ENCODE assay signal across 11 cellular contexts in the genomic region with DNA sequence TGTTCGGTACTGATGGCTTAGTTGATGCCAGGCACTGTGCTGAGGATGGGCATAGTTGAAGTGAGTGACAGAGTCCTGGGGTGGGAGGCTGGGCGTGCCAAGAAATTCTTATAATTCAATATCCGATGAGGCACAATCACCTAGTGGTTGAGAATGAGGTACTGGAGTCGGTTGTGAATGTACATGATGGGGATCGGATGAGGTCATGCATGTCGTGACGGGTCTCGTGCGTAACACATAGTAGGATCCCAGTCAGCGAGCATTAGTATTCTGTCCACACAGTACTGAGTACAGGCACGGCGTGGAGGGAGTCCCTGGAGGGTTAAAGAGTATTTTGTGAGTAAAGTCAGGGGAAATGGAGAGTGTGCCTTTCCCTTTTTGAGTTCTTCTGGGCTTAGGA. TPM values are rescaled to one million over a fixed set of nuclear protein-coding genes. Genes with fewer than 3 reads are reported as not detected.
A peak's percentile ranks its signal among the peaks of the same experiment; 100 is the strongest.
DNase-seq lines count a peak whose midpoint lies in the region; FAIRE-seq and TF ChIP-seq lines count a peak whose summit lies in the region.
"Had no signal": no experiment of that assay in that cellular context is flagged by ENCODE, and none has a peak within 500 bp of the region (broad histone marks: within the 10 kb centered on the region; RNA-seq: fewer than 3 reads in every experiment).

No MANE protein-coding gene starts in this region.

- no peak overlapping the region for H3K23ac ChIP-seq in neuronal stem cell (ENCODE audit: low read depth, low read length, poor library complexity)

- peaks cover 30% of the 10 kb centered on the region for H3K36me3 Mint-ChIP-seq in activated naive CD4-positive, alpha-beta T cell treated with anti-CD3 and anti-CD28 coated beads, Interleukin-2, amount 50 U/mL, for 24 hours
- peaks cover 83% of the 10 kb centered on the region for H3K36me3 Mint-ChIP-seq in activated T-helper 2 cell treated with anti-CD3 and anti-CD28 coated beads, Interferon-gamma antibody, Interleukin-2, Interleukin-4, amounts not matched to agents 10 μg/mL and 5 μg/mL and 100 μg/mL, durations not matched to agents 14 hours and 24 hours and 36 hours (ENCODE audit: low read depth)

- peak; percentile 73 for FAIRE-seq in keratinocyte (lab: Jason Lieb, UNC)

- H3K27ac Mint-ChIP-seq in activated naive CD4-positive, alpha-beta T cell treated with anti-CD3 and anti-CD28 coated beads, Interleukin-2, amount 50 U/mL, for 24 hours: peak overlapping the region; percentile 75
- H3K27ac Mint-ChIP-seq in activated T-helper 2 cell treated with anti-CD3 and anti-CD28 coated beads, Interferon-gamma antibody, Interleukin-2, Interleukin-4, amounts not matched to agents 10 μg/mL and 5 μg/mL and 100 μg/mL, durations not matched to agents 14 hours and 24 hours and 36 hours: peak overlapping the region; percentile 69

- no peaks in the 10 kb centered on the region for H3K9me3 ChIP-seq in keratinocyte (ENCODE audit: control insufficient read depth, low read depth, low read length)
- H3K9me3 ChIP-seq in suprapubic skin: no peaks in the 10 kb centered on the region
- H3K9me3 ChIP-seq in neuronal stem cell (replicated peaks in 1 of 2; ENCODE audit: control insufficient read depth in 2 of 2, insufficient read depth in 1 of 2, low read depth in 1 of 2, low read length in 2 of 2): no peaks in the 10 kb centered on the region
- H3K9me3 ChIP-seq: HAP-1, sigmoid colon had no signal

- no peak for DNase-seq in activated naive CD4-positive, alpha-beta T cell treated with Interleukin-2 at 50 U/mL for 16 hours
- no peak for DNase-seq in activated T-helper 2 cell treated with anti-CD3 and anti-CD28 coated beads, Interferon-gamma antibody, Interleukin-2, Interleukin-4, amounts not matched to agents 10 μg/mL and 5 μg/mL and 100 μg/mL, durations not matched to agents 14 hours and 24 hours and 36 hours (ENCODE audit: low spot score)
- DNase-seq in keratinocyte (ENCODE audit: low read depth, low spot score) (no peak), suprapubic skin (ENCODE audit: low spot score in 2 of 2) (no peak), hepatic stellate cell (ENCODE audit: low spot score) (no peak), neuronal stem cell (ENCODE audit: low spot score) (no peak), NCI-H82 treated with DMSO at 0.1 percent for 48 hours (lab: John Stamatoyannopoulos, UW; ENCODE audit: unreplicated experiment) (no peak)
- DNase-seq: sigmoid colon; stimulated activated naive CD4-positive, alpha-beta T cell treated with Interleukin-2 at 50 U/mL for 16 hours had no signal

- no peak overlapping the region for H3K4ac ChIP-seq in neuronal stem cell (ENCODE audit: low read length)

- H3K27ac ChIP-seq in keratinocyte (ENCODE audit: control insufficient read depth, insufficient read depth, low read length) (no peak overlapping the region), suprapubic skin (no peak overlapping the region), neuronal stem cell (replicated peaks; ENCODE audit: low read length) (no peak overlapping the region)

- H4K8ac ChIP-seq in neuronal stem cell (ENCODE audit: low read depth, low read length): no peak overlapping the region

- H2BK5ac ChIP-seq in neuronal stem cell (ENCODE audit: low read length): no peak overlapping the region

- H3K36me3 ChIP-seq in keratinocyte (ENCODE audit: control insufficient read depth in 2 of 2, extremely low read depth in 1 of 2, insufficient read depth in 2 of 2, low read length in 2 of 2) (peaks cover 19 to 52% of the 10 kb centered on the region in 2 experiments), suprapubic skin (peaks cover 43% of the 10 kb centered on the region), neuronal stem cell (replicated peaks in 1 of 2; ENCODE audit: control insufficient read depth in 2 of 2, insufficient read depth in 2 of 2, low read length in 2 of 2) (peaks cover 31 to 71% of the 10 kb centered on the region in 2 donors)

- no peak overlapping the region for H2BK15ac ChIP-seq in neuronal stem cell (ENCODE audit: low read length)

- H3K27me3 ChIP-seq in keratinocyte (ENCODE audit: control insufficient read depth, extremely low read depth, insufficient read depth, low read length) (no peaks in the 10 kb centered on the region), suprapubic skin (no peaks in the 10 kb centered on the region), neuronal stem cell (ENCODE audit: control insufficient read depth in 3 of 3, insufficient read depth in 3 of 3, low read depth in 1 of 3, low read length in 3 of 3) (no peaks in the 10 kb centered on the region)
- H3K27me3 ChIP-seq: sigmoid colon had no signal

- dilution Hi-C loops in keratinocyte (cut with MboI; ENCODE audit: extremely low pct_ligation_motif_present, low sequenced_read_pairs): no loop called here

- peak overlapping the region; percentile 100 for H3K4me3 Mint-ChIP-seq in activated naive CD4-positive, alpha-beta T cell treated with anti-CD3 and anti-CD28 coated beads, Interleukin-2, amount 50 U/mL, for 24 hours
- H3K4me3 Mint-ChIP-seq in activated T-helper 2 cell treated with anti-CD3 and anti-CD28 coated beads, Interferon-gamma antibody, Interleukin-2, Interleukin-4, amounts not matched to agents 10 μg/mL and 5 μg/mL and 100 μg/mL, durations not matched to agents 14 hours and 24 hours and 36 hours (ENCODE audit: low read depth): peak overlapping the region; percentile 88

- H3K27me3 Mint-ChIP-seq in activated naive CD4-positive, alpha-beta T cell treated with anti-CD3 and anti-CD28 coated beads, Interleukin-2, amount 50 U/mL, for 24 hours: no peaks in the 10 kb centered on the region
- no peaks in the 10 kb centered on the region for H3K27me3 Mint-ChIP-seq in activated T-helper 2 cell treated with anti-CD3 and anti-CD28 coated beads, Interferon-gamma antibody, Interleukin-2, Interleukin-4, amounts not matched to agents 10 μg/mL and 5 μg/mL and 100 μg/mL, durations not matched to agents 14 hours and 24 hours and 36 hours (ENCODE audit: low read depth)

- H3K4me2 ChIP-seq in keratinocyte (ENCODE audit: control insufficient read depth, extremely low read depth, insufficient read depth, low read depth, low read length) (peak overlapping the region; percentile 93), neuronal stem cell (ENCODE audit: insufficient read depth, low read length, poor library complexity, severe bottlenecking) (no peak overlapping the region)

- 68% methylated on average over 12 of the region's 12 CpGs for WGBS in suprapubic skin
- no CpG with 5 or more reads among the region's 12 CpGs for WGBS in neuronal stem cell (ENCODE audit: extremely low coverage in 2 of 2, insufficient read length in 2 of 2, insufficient replicate concordance in 1 of 2), 2 donors

- H3K14ac ChIP-seq in neuronal stem cell (ENCODE audit: low read length): no peak overlapping the region

- H3K9ac ChIP-seq in keratinocyte (ENCODE audit: control insufficient read depth, extremely low read depth, insufficient read depth, low read length): peak overlapping the region; percentile 97
- no peak overlapping the region for H3K9ac ChIP-seq in neuronal stem cell (ENCODE audit: low read depth, low read length, poor library complexity)

- H2BK120ac ChIP-seq in neuronal stem cell (ENCODE audit: low read depth, low read length): no peak overlapping the region

- H2BK12ac ChIP-seq in neuronal stem cell (ENCODE audit: low read length): no peak overlapping the region

- TF ChIP-seq POLR2A in suprapubic skin (IDR thresholded peaks at IDR 0.05): no peak

- peaks cover 65% of the 10 kb centered on the region for H3K4me1 Mint-ChIP-seq in activated naive CD4-positive, alpha-beta T cell treated with anti-CD3 and anti-CD28 coated beads, Interleukin-2, amount 50 U/mL, for 24 hours
- H3K4me1 Mint-ChIP-seq in activated T-helper 2 cell treated with anti-CD3 and anti-CD28 coated beads, Interferon-gamma antibody, Interleukin-2, Interleukin-4, amounts not matched to agents 10 μg/mL and 5 μg/mL and 100 μg/mL, durations not matched to agents 14 hours and 24 hours and 36 hours (ENCODE audit: low read depth): peaks cover 49% of the 10 kb centered on the region

- peaks cover 30% of the 10 kb centered on the region for H4K20me1 ChIP-seq in keratinocyte (ENCODE audit: control insufficient read depth, extremely low read depth, insufficient read depth, low read length)

- no peaks in the 10 kb centered on the region for H3K9me1 ChIP-seq in keratinocyte (ENCODE audit: control insufficient read depth, extremely low read depth, insufficient read depth, low read length)

- H3K18ac ChIP-seq in neuronal stem cell (ENCODE audit: low read length): no peak overlapping the region

- peaks cover 9% of the 10 kb centered on the region for H3K79me1 ChIP-seq in neuronal stem cell (ENCODE audit: low read depth, low read length)

- TF ChIP-seq CTCF in keratinocyte (optimal IDR thresholded peaks at IDR 0.05 in 1 of 3, IDR thresholded peaks at IDR 0.05 in 1 of 3, conservative IDR thresholded peaks at IDR 0.05 in 1 of 3; ENCODE audit: extremely low read depth in 1 of 3, insufficient read depth in 2 of 3, low read length in 3 of 3) (no peak), suprapubic skin (IDR thresholded peaks at IDR 0.05) (no peak)

- no peak overlapping the region for H2AK5ac ChIP-seq in neuronal stem cell (ENCODE audit: low read depth, low read length)

- H3K4me3 ChIP-seq in keratinocyte (ENCODE audit: control insufficient read depth in 2 of 3, extremely low read depth in 1 of 3, insufficient read depth in 2 of 3, low read depth in 1 of 3, low read length in 3 of 3): peak overlapping the region in 1 of 3 experiments; percentile 95
- peak overlapping the region; percentile 87 for H3K4me3 ChIP-seq in suprapubic skin
- peak overlapping the region in 1 of 2 donors; percentile 96 for H3K4me3 ChIP-seq in neuronal stem cell (ENCODE audit: low read length in 2 of 2)

- intact Hi-C loops in activated T-helper 2 cell treated with anti-CD3 and anti-CD28 coated beads, Interferon-gamma antibody, Interleukin-2, Interleukin-4, amounts not matched to agents 10 μg/mL and 5 μg/mL and 100 μg/mL, durations not matched to agents 14 hours and 24 hours and 36 hours (cut with micrococcal nuclease): no loop called here

- H3K79me2 ChIP-seq in keratinocyte (ENCODE audit: control insufficient read depth, insufficient read depth, low read length): peaks cover 95% of the 10 kb centered on the region

- no peak for TF ChIP-seq EP300 in suprapubic skin (IDR thresholded peaks at IDR 0.05)

- no peak overlapping the region for H2AFZ ChIP-seq in keratinocyte (ENCODE audit: control insufficient read depth, low read length)
- H2AFZ ChIP-seq in neuronal stem cell (ENCODE audit: low read length): no peak overlapping the region

- H3K4me1 ChIP-seq in keratinocyte (ENCODE audit: control insufficient read depth, extremely low read depth, insufficient read depth, low read length) (peaks cover 22% of the 10 kb centered on the region), suprapubic skin (peaks cover 65% of the 10 kb centered on the region), neuronal stem cell (ENCODE audit: control insufficient read depth in 2 of 2, insufficient read depth in 1 of 2, low read depth in 1 of 2, low read length in 2 of 2) (peaks cover 5 to 23% of the 10 kb centered on the region in 2 donors)

- no peak overlapping the region for H4K91ac ChIP-seq in neuronal stem cell (ENCODE audit: low read depth, low read length, poor library complexity)

- no peaks in the 10 kb centered on the region for H3K9me3 Mint-ChIP-seq in activated naive CD4-positive, alpha-beta T cell treated with anti-CD3 and anti-CD28 coated beads, Interleukin-2, amount 50 U/mL, for 24 hours
- H3K9me3 Mint-ChIP-seq in activated T-helper 2 cell treated with anti-CD3 and anti-CD28 coated beads, Interferon-gamma antibody, Interleukin-2, Interleukin-4, amounts not matched to agents 10 μg/mL and 5 μg/mL and 100 μg/mL, durations not matched to agents 14 hours and 24 hours and 36 hours: no peaks in the 10 kb centered on the region

RNA-seq across cellular contexts. Expression of a gene that starts 2.8 kb away (rescaled TPM):
- total RNA-seq in activated T-helper 2 cell treated with anti-CD3 and anti-CD28 coated beads, Interferon-gamma antibody, Interleukin-2, Interleukin-4, amounts not matched to agents 10 μg/mL and 5 μg/mL and 100 μg/mL, durations not matched to agents 14 hours and 24 hours and 36 hours: 132 and 143 TPM in 2 replicates
- 13.2 to 35.5 TPM (median 34.0 TPM) in 3 replicates for polyA plus RNA-seq in keratinocyte
- 187 TPM for polyA plus RNA-seq in keratinocyte (2011; ENCODE audit: low read depth)
- 16.0 and 25.5 TPM in 2 replicates for polyA plus RNA-seq in keratinocyte (2011; cell fraction: cytosol; rRNA removed)
- 73.3 and 86.2 TPM in 2 replicates for polyA plus RNA-seq in keratinocyte (2011; cell fraction: nucleus; rRNA removed)
- 42.9 and 55.8 TPM in 2 replicates for polyA plus RNA-seq in keratinocyte (2012; ENCODE audit: low replicate concordance)
- 6.2 to 22.1 TPM (median 20.6 TPM) in 3 replicates for polyA minus RNA-seq in keratinocyte
- 34.7 TPM for polyA minus RNA-seq in keratinocyte (2011; cell fraction: cytosol; rRNA and poly(A)+ RNA removed)
- 24.5 and 40.2 TPM in 2 replicates for polyA minus RNA-seq in keratinocyte (2011; cell fraction: nucleus; rRNA and poly(A)+ RNA removed)
- total RNA-seq in suprapubic skin: 100 to 1,000 TPM in 1 of 4 donors, 10 to 100 TPM in 3; 46.3 to 181 (median 63.7) TPM
- 64.3 TPM for polyA plus RNA-seq in neuronal stem cell (2013, experiment 1 of 2)
- 62.1 TPM for polyA plus RNA-seq in neuronal stem cell (2013, experiment 2 of 2)

RNA-seq across cellular contexts. Expression of a gene that starts 3.1 kb away (rescaled TPM):
- total RNA-seq in activated T-helper 2 cell treated with anti-CD3 and anti-CD28 coated beads, Interferon-gamma antibody, Interleukin-2, Interleukin-4, amounts not matched to agents 10 μg/mL and 5 μg/mL and 100 μg/mL, durations not matched to agents 14 hours and 24 hours and 36 hours: 96.1 and 96.7 TPM in 2 replicates
- polyA plus RNA-seq in keratinocyte: 8.0 to 17.5 TPM (median 15.3 TPM) in 3 replicates
- polyA plus RNA-seq in keratinocyte (2011; ENCODE audit: low read depth): 87.1 TPM
- 9.5 and 12.7 TPM in 2 replicates for polyA plus RNA-seq in keratinocyte (2011; cell fraction: cytosol; rRNA removed)
- polyA plus RNA-seq in keratinocyte (2011; cell fraction: nucleus; rRNA removed): 54.1 and 65.9 TPM in 2 replicates
- polyA plus RNA-seq in keratinocyte (2012; ENCODE audit: low replicate concordance): 24.7 and 26.2 TPM in 2 replicates
- polyA minus RNA-seq in keratinocyte: 7.4 to 23.1 TPM (median 12.4 TPM) in 3 replicates
- polyA minus RNA-seq in keratinocyte (2011; cell fraction: cytosol; rRNA and poly(A)+ RNA removed): 19.2 TPM
- polyA minus RNA-seq in keratinocyte (2011; cell fraction: nucleus; rRNA and poly(A)+ RNA removed): 13.1 and 29.9 TPM in 2 replicates
- 100 to 1,000 TPM in 1 of 4 donors, 10 to 100 TPM in 3; 22.9 to 105 (median 28.8) TPM for total RNA-seq in suprapubic skin
- polyA plus RNA-seq in neuronal stem cell (2013, experiment 1 of 2): 32.8 TPM
- polyA plus RNA-seq in neuronal stem cell (2013, experiment 2 of 2): 33.4 TPM

RNA-seq across cellular contexts. Expression of a gene that starts 54.7 kb away (rescaled TPM):
- total RNA-seq in activated T-helper 2 cell treated with anti-CD3 and anti-CD28 coated beads, Interferon-gamma antibody, Interleukin-2, Interleukin-4, amounts not matched to agents 10 μg/mL and 5 μg/mL and 100 μg/mL, durations not matched to agents 14 hours and 24 hours and 36 hours: 54.3 and 60.9 TPM in 2 replicates
- 28.5 to 80.5 TPM (median 35.2 TPM) in 3 replicates for polyA plus RNA-seq in keratinocyte
- polyA plus RNA-seq in keratinocyte (2011; ENCODE audit: low read depth): 12.1 TPM
- 23.6 and 53.9 TPM in 2 replicates for polyA plus RNA-seq in keratinocyte (2011; cell fraction: cytosol; rRNA removed)
- polyA plus RNA-seq in keratinocyte (2011; cell fraction: nucleus; rRNA removed): 19.1 and 20.6 TPM in 2 replicates
- polyA plus RNA-seq in keratinocyte (2012; ENCODE audit: low replicate concordance): 53.1 and 77.8 TPM in 2 replicates
- polyA minus RNA-seq in keratinocyte: 10.2 to 30.7 TPM (median 16.9 TPM) in 3 replicates
- 55.1 TPM for polyA minus RNA-seq in keratinocyte (2011; cell fraction: cytosol; rRNA and poly(A)+ RNA removed)
- polyA minus RNA-seq in keratinocyte (2011; cell fraction: nucleus; rRNA and poly(A)+ RNA removed): 7.0 and 8.1 TPM in 2 replicates
- 10 to 100 TPM; 37.2 to 67.1 (median 58.1) TPM for total RNA-seq in suprapubic skin
- 15.2 TPM for polyA plus RNA-seq in neuronal stem cell (2013, experiment 1 of 2)
- 18.0 TPM for polyA plus RNA-seq in neuronal stem cell (2013, experiment 2 of 2)

RNA-seq across cellular contexts. Expression of a gene that starts 55.2 kb away (rescaled TPM):
- total RNA-seq in activated T-helper 2 cell treated with anti-CD3 and anti-CD28 coated beads, Interferon-gamma antibody, Interleukin-2, Interleukin-4, amounts not matched to agents 10 μg/mL and 5 μg/mL and 100 μg/mL, durations not matched to agents 14 hours and 24 hours and 36 hours: 2.0 and 2.5 TPM in 2 replicates
- polyA plus RNA-seq in keratinocyte: 3.3 to 9.1 TPM (median 3.7 TPM) in 3 replicates
- polyA plus RNA-seq in keratinocyte (2011; ENCODE audit: low read depth): 3.6 TPM
- polyA plus RNA-seq in keratinocyte (2011; cell fraction: cytosol; rRNA removed): 2.7 and 7.9 TPM in 2 replicates
- polyA plus RNA-seq in keratinocyte (2011; cell fraction: nucleus; rRNA removed): 3.9 and 6.8 TPM in 2 replicates
- 5.1 and 9.5 TPM in 2 replicates for polyA plus RNA-seq in keratinocyte (2012; ENCODE audit: low replicate concordance)
- 1.5 to 3.4 TPM (median 2.2 TPM) in 3 replicates for polyA minus RNA-seq in keratinocyte
- 5.6 TPM for polyA minus RNA-seq in keratinocyte (2011; cell fraction: cytosol; rRNA and poly(A)+ RNA removed)
- polyA minus RNA-seq in keratinocyte (2011; cell fraction: nucleus; rRNA and poly(A)+ RNA removed): 2.9 and 4.3 TPM in 2 replicates
- total RNA-seq in suprapubic skin: 10 to 100 TPM; 11.6 to 19.0 (median 15.1) TPM
- polyA plus RNA-seq in neuronal stem cell (2013, experiment 1 of 2): 35.3 TPM
- 35.0 TPM for polyA plus RNA-seq in neuronal stem cell (2013, experiment 2 of 2)

RNA-seq across cellular contexts. Expression of a gene that starts 57.9 kb away (rescaled TPM):
- total RNA-seq in activated T-helper 2 cell treated with anti-CD3 and anti-CD28 coated beads, Interferon-gamma antibody, Interleukin-2, Interleukin-4, amounts not matched to agents 10 μg/mL and 5 μg/mL and 100 μg/mL, durations not matched to agents 14 hours and 24 hours and 36 hours: 0.37 and 0.52 TPM in 2 replicates
- 5.6 to 20.3 TPM (median 9.7 TPM) in 3 replicates for polyA plus RNA-seq in keratinocyte
- polyA plus RNA-seq in keratinocyte (2011; ENCODE audit: low read depth): 8.4 TPM
- 11.8 and 17.1 TPM in 2 replicates for polyA plus RNA-seq in keratinocyte (2011; cell fraction: cytosol; rRNA removed)
- 8.5 and 10.4 TPM in 2 replicates for polyA plus RNA-seq in keratinocyte (2011; cell fraction: nucleus; rRNA removed)
- polyA plus RNA-seq in keratinocyte (2012; ENCODE audit: low replicate concordance): 6.7 and 45.3 TPM in 2 replicates
- polyA minus RNA-seq in keratinocyte: 7.5 to 12.8 TPM (median 9.0 TPM) in 3 replicates
- polyA minus RNA-seq in keratinocyte (2011; cell fraction: cytosol; rRNA and poly(A)+ RNA removed): 13.2 TPM
- 5.6 and 6.9 TPM in 2 replicates for polyA minus RNA-seq in keratinocyte (2011; cell fraction: nucleus; rRNA and poly(A)+ RNA removed)
- total RNA-seq in suprapubic skin: 100 to 1,000 TPM; 173 to 255 (median 185) TPM
- polyA plus RNA-seq in neuronal stem cell (2013, experiment 1 of 2): 7.6 TPM
- polyA plus RNA-seq in neuronal stem cell (2013, experiment 2 of 2): 8.0 TPM
